In the genomic region with DNA sequence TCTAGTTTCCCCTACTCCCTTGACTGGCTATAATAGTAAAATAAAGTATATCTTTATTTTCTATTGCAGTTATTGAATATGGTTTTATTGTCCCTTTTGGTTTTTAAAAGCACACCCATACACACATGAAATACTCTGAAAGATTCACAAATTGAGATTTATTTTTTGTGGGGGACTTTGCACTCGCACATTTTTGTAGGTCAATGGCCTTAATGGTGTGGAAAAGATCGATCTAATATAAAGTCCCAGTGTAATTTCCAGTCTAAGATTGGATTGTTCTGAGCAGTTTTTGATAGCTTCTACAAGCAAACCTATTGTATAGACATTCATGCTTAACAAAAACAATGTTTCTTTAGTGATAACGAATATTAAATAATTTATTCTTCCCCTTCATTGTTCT, we compare ENCODE assay signal across 10 cellular contexts. TPM values are rescaled to one million over a fixed set of nuclear protein-coding genes. Genes with fewer than 3 reads are reported as not detected.
"Had no signal": no experiment of that assay in that cellular context is flagged by ENCODE, and none has a peak within 500 bp of the region (broad histone marks: within the 10 kb centered on the region; RNA-seq: fewer than 3 reads in every experiment).

No MANE protein-coding gene starts in this region.

- H3K27ac ChIP-seq: HL-60, KMS-11 had no signal

- DNase-seq: IMR-90, KBM-7, KG1 had no signal

- H3K9ac ChIP-seq: KMS-11 had no signal

- ATAC-seq: K562 had no signal

- H3K4me3 ChIP-seq: K562 had no signal

- FAIRE-seq: HTR-8/SVneo, K562 had no signal

- H3K4me2 ChIP-seq: KMS-11 had no signal

RNA-seq across cellular contexts. Expression of a gene that starts 59.5 kb away (rescaled TPM):
- total RNA-seq: HT-29, HT1080, IMR-90, K562 had no signal
- polyA plus RNA-seq: IgD-negative memory B cell, IMR-90, K562 had no signal
